37 cellular contexts compared by ENCODE assay signal in genomic region chr2:111664451-111664850, GRCh38.
"Had no signal": no experiment of that assay in that cellular context is flagged by ENCODE, and none has a peak within 500 bp of the region (broad histone marks: within the 10 kb centered on the region; RNA-seq: fewer than 3 reads in every experiment).

No MANE protein-coding gene starts in this region.

- H3K27me3 Mint-ChIP-seq: activated naive CD8-positive, alpha-beta T cell had no signal

- H3K36me3 Mint-ChIP-seq: activated CD8-positive, alpha-beta memory T cell treated with anti-CD3 and anti-CD28 coated beads, Interleukin-2, amount 10 ng/mL, durations not matched to agents 7 days and 5 days; activated naive CD4-positive, alpha-beta T cell treated with anti-CD3 and anti-CD28 coated beads, Interleukin-2, amount 10 ng/mL, durations not matched to agents 7 days and 5 days; activated naive CD8-positive, alpha-beta T cell had no signal

- H3K4me3 ChIP-seq: cardiac muscle cell, MG63, PC-9, SK-N-MC had no signal

- H3K27me3 ChIP-seq: cardiac muscle cell, MG63 had no signal

- DNase-seq: activated CD4-positive, alpha-beta T cell treated with anti-CD3 and anti-CD28 coated beads for 36 hours; activated CD4-positive, alpha-beta T cell treated with anti-CD3 and anti-CD28 coated beads, Interleukin-2, amount 10 ng/mL, durations not matched to agents 7 days and 5 days; activated CD4-positive, alpha-beta T cell treated with anti-CD3 and anti-CD28 coated beads, Interleukin-2, amount 50 U/mL, for 48 hours; activated CD8-positive, alpha-beta memory T cell treated with anti-CD3 and anti-CD28 coated beads for 24 hours; activated CD8-positive, alpha-beta memory T cell treated with anti-CD3 and anti-CD28 coated beads, Interleukin-2, amount 10 ng/mL, durations not matched to agents 7 days and 5 days; activated CD8-positive, alpha-beta memory T cell treated with anti-CD3 and anti-CD28 coated beads, Interleukin-2, amount 50 U/mL, for 48 hours; activated effector memory CD4-positive, alpha-beta T cell treated with Interleukin-2 at 50 U/mL for 16 hours; activated naive CD4-positive, alpha-beta T cell treated with anti-CD3 and anti-CD28 coated beads, Interleukin-2, amount 10 ng/mL, durations not matched to agents 7 days and 5 days; activated naive CD8-positive, alpha-beta T cell treated with anti-CD3 and anti-CD28 coated beads, Interleukin-2, amount 50 U/mL, for 24 hours; activated T-cell treated with anti-CD3 and anti-CD28 coated beads, Interleukin-2, amount 50 U/mL, for 48 hours; anterior cingulate cortex; IMR-90; Kasumi-1; KBM-7; MG63; NCI-H1048; NCI-H1105 treated with DMSO at 0.1 percent for 48 hours; NCI-H1436 treated with DMSO at 0.1 percent for 48 hours; NCI-H187; NCI-H2029 treated with DMSO at 0.1 percent for 48 hours; NCI-H2107; NCI-H2171; NCI-H510A; NCI-H526; NCI-H748 treated with DMSO at 0.1 percent for 48 hours; NK-92 treated with Interleukin-12 subunit alpha and Interleukin-12 subunit beta, amount 100 ng/mL, for 24 hours; PC-9; Right ventricle myocardium superior had no signal

- H3K4me2 ChIP-seq: PC-9 had no signal

- H3K27ac Mint-ChIP-seq: activated CD4-positive, alpha-beta T cell treated with anti-CD3 and anti-CD28 coated beads for 36 hours; activated CD4-positive, alpha-beta T cell treated with anti-CD3 and anti-CD28 coated beads, Interleukin-2, amount 10 ng/mL, durations not matched to agents 7 days and 5 days; activated CD8-positive, alpha-beta memory T cell treated with anti-CD3 and anti-CD28 coated beads, Interleukin-2, amount 10 ng/mL, durations not matched to agents 7 days and 5 days; activated naive CD4-positive, alpha-beta T cell treated with anti-CD3 and anti-CD28 coated beads, Interleukin-2, amount 10 ng/mL, durations not matched to agents 7 days and 5 days; activated naive CD8-positive, alpha-beta T cell; activated naive CD8-positive, alpha-beta T cell treated with anti-CD3 and anti-CD28 coated beads, Interleukin-2, amount 50 U/mL, for 24 hours; T-helper 2 cell treated with Interferon-gamma antibody and Interleukin-4, amounts not matched to agents 5 μg/mL and 100 μg/mL, for 36 hours; WTC11 had no signal

- ATAC-seq: activated CD4-positive, alpha-beta T cell treated with anti-CD3 and anti-CD28 coated beads for 36 hours; activated CD4-positive, CD25-positive, alpha-beta regulatory T cell treated with anti-CD3 and anti-CD28 coated beads, Interleukin-2, amount 50 U/mL, for 24 hours; activated CD8-positive, alpha-beta memory T cell treated with anti-CD3 and anti-CD28 coated beads, Interleukin-2, amount 10 ng/mL, durations not matched to agents 7 days and 5 days; activated naive CD8-positive, alpha-beta T cell treated with anti-CD3 and anti-CD28 coated beads, Interleukin-2, amount 50 U/mL, for 24 hours; WTC11 had no signal

- H3K4me3 Mint-ChIP-seq: activated CD4-positive, alpha-beta T cell treated with anti-CD3 and anti-CD28 coated beads for 36 hours; activated CD4-positive, alpha-beta T cell treated with anti-CD3 and anti-CD28 coated beads, Interleukin-2, amount 10 ng/mL, durations not matched to agents 7 days and 5 days; activated CD8-positive, alpha-beta memory T cell treated with anti-CD3 and anti-CD28 coated beads, Interleukin-2, amount 10 ng/mL, durations not matched to agents 7 days and 5 days; activated naive CD4-positive, alpha-beta T cell treated with anti-CD3 and anti-CD28 coated beads, Interleukin-2, amount 10 ng/mL, durations not matched to agents 7 days and 5 days; activated naive CD8-positive, alpha-beta T cell; activated naive CD8-positive, alpha-beta T cell treated with anti-CD3 and anti-CD28 coated beads, Interleukin-2, amount 50 U/mL, for 24 hours; T-helper 1 cell treated with Interleukin-12 subunit alpha and Interleukin-12 subunit beta and Interleukin-4 antibody, amounts not matched to agents 30 μg/mL and 1 μg/mL, for 36 hours; T-helper 2 cell treated with Interferon-gamma antibody and Interleukin-4, amounts not matched to agents 5 μg/mL and 100 μg/mL, for 36 hours; WTC11 had no signal

- H2AFZ ChIP-seq: PC-9 had no signal

- H3K9me3 ChIP-seq: MG63 had no signal

- H3K27ac ChIP-seq: cardiac muscle cell, PC-9, SK-N-MC had no signal

- H3K36me3 ChIP-seq: cardiac muscle cell, MG63 had no signal

- FAIRE-seq: RCC 7860, TTC549 had no signal

- H3K9me3 Mint-ChIP-seq: activated CD4-positive, alpha-beta T cell treated with anti-CD3 and anti-CD28 coated beads, Interleukin-2, amount 10 ng/mL, durations not matched to agents 7 days and 5 days; activated naive CD4-positive, alpha-beta T cell treated with anti-CD3 and anti-CD28 coated beads, Interleukin-2, amount 10 ng/mL, durations not matched to agents 7 days and 5 days; activated naive CD8-positive, alpha-beta T cell treated with anti-CD3 and anti-CD28 coated beads, Interleukin-2, amount 50 U/mL, for 24 hours; T-helper 1 cell treated with Interleukin-12 subunit alpha and Interleukin-12 subunit beta and Interleukin-4 antibody, amounts not matched to agents 30 μg/mL and 1 μg/mL, for 36 hours; T-helper 2 cell treated with Interferon-gamma antibody and Interleukin-4, amounts not matched to agents 5 μg/mL and 100 μg/mL, for 36 hours; WTC11 had no signal
